1 cellular context compared by ENCODE assay signal in genomic region chr17:72518810-72519597, GRCh38.
TF ChIP-seq lines count a peak whose summit lies in the region.

No MANE protein-coding gene starts in this region.

TF ChIP-seq in HepG2, 621 proteins besides CTCF, POLR2A, EP300 and RAD21 (continued from another document and continues in another):
- TF ChIP-seq DZIP1 (CRISPR knock-in tag; IDR thresholded peaks at IDR 0.05), result 0 out of 2 replicates have a peak, but pooled peaks have one; percentile 65
- peak; percentile 80 for TF ChIP-seq ZNF12 (CRISPR knock-in tag; IDR thresholded peaks at IDR 0.05)
- TF ChIP-seq MXD1 (CRISPR knock-in tag; IDR thresholded peaks at IDR 0.05), result no peak
- no peak for TF ChIP-seq HCFC1 (IDR thresholded peaks at IDR 0.05; ENCODE audit: low read depth, low read length)
- peak; percentile 93 for TF ChIP-seq HDAC1 (CRISPR knock-in tag; IDR thresholded peaks at IDR 0.05)
- no peak for TF ChIP-seq TOPORS (CRISPR knock-in tag; IDR thresholded peaks at IDR 0.05)
- no peak for TF ChIP-seq TMF1 (CRISPR knock-in tag; IDR thresholded peaks at IDR 0.05; ENCODE audit: low read depth)
- TF ChIP-seq SMAD9 (CRISPR knock-in tag; IDR thresholded peaks at IDR 0.05), result 0 out of 2 replicates have a peak, but pooled peaks have one; percentile 69
- TF ChIP-seq, protein P1, sequence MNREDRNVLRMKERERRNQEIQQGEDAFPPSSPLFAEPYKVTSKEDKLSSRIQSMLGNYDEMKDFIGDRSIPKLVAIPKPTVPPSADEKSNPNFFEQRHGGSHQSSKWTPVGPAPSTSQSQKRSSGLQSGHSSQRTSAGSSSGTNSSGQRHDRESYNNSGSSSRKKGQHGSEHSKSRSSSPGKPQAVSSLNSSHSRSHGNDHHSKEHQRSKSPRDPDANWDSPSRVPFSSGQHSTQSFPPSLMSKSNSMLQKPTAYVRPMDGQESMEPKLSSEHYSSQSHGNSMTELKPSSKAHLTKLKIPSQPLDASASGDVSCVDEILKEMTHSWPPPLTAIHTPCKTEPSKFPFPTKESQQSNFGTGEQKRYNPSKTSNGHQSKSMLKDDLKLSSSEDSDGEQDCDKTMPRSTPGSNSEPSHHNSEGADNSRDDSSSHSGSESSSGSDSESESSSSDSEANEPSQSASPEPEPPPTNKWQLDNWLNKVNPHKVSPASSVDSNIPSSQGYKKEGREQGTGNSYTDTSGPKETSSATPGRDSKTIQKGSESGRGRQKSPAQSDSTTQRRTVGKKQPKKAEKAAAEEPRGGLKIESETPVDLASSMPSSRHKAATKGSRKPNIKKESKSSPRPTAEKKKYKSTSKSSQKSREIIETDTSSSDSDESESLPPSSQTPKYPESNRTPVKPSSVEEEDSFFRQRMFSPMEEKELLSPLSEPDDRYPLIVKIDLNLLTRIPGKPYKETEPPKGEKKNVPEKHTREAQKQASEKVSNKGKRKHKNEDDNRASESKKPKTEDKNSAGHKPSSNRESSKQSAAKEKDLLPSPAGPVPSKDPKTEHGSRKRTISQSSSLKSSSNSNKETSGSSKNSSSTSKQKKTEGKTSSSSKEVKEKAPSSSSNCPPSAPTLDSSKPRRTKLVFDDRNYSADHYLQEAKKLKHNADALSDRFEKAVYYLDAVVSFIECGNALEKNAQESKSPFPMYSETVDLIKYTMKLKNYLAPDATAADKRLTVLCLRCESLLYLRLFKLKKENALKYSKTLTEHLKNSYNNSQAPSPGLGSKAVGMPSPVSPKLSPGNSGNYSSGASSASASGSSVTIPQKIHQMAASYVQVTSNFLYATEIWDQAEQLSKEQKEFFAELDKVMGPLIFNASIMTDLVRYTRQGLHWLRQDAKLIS (CRISPR knock-in tag; IDR thresholded peaks at IDR 0.05), result no peak
- TF ChIP-seq, protein P2, sequence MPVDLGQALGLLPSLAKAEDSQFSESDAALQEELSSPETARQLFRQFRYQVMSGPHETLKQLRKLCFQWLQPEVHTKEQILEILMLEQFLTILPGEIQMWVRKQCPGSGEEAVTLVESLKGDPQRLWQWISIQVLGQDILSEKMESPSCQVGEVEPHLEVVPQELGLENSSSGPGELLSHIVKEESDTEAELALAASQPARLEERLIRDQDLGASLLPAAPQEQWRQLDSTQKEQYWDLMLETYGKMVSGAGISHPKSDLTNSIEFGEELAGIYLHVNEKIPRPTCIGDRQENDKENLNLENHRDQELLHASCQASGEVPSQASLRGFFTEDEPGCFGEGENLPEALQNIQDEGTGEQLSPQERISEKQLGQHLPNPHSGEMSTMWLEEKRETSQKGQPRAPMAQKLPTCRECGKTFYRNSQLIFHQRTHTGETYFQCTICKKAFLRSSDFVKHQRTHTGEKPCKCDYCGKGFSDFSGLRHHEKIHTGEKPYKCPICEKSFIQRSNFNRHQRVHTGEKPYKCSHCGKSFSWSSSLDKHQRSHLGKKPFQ (CRISPR knock-in tag; IDR thresholded peaks at IDR 0.05; ENCODE audit: insufficient replicate concordance), result peak; percentile 81
- TF ChIP-seq NFE2 (CRISPR knock-in tag; IDR thresholded peaks at IDR 0.05), result no peak
- TF ChIP-seq ZNF768 (CRISPR knock-in tag; IDR thresholded peaks at IDR 0.05), result peak; percentile 58; the same call in 1 of the 2 replicates
- TF ChIP-seq ATF7 (IDR thresholded peaks at IDR 0.05), result no peak
- TF ChIP-seq ATF7 (CRISPR knock-in tag; IDR thresholded peaks at IDR 0.05), result peak; percentile 54; the same call in 1 of the 2 replicates
- TF ChIP-seq MBNL3 (CRISPR knock-in tag; conservative IDR thresholded peaks at IDR 0.05), result no peak
- TF ChIP-seq ZNF777 (CRISPR knock-in tag; IDR thresholded peaks at IDR 0.05), result peak; percentile 79
- no peak for TF ChIP-seq EHMT2 (IDR thresholded peaks at IDR 0.05; ENCODE audit: borderline replicate concordance, low read depth, low read length)
- no peak; the same call in 1 of the 2 replicates for TF ChIP-seq AKNA (CRISPR knock-in tag; IDR thresholded peaks at IDR 0.05; ENCODE audit: borderline replicate concordance)
- TF ChIP-seq ZNF333 (CRISPR knock-in tag; IDR thresholded peaks at IDR 0.05; ENCODE audit: borderline replicate concordance), result no peak
- peak; percentile 70; the same call in 1 of the 2 replicates for TF ChIP-seq ARID4A (CRISPR knock-in tag; IDR thresholded peaks at IDR 0.05; ENCODE audit: borderline replicate concordance)
- TF ChIP-seq AHR (CRISPR knock-in tag; IDR thresholded peaks at IDR 0.05), result no peak; the same call in none of the 2 replicates
- TF ChIP-seq, protein P3, sequence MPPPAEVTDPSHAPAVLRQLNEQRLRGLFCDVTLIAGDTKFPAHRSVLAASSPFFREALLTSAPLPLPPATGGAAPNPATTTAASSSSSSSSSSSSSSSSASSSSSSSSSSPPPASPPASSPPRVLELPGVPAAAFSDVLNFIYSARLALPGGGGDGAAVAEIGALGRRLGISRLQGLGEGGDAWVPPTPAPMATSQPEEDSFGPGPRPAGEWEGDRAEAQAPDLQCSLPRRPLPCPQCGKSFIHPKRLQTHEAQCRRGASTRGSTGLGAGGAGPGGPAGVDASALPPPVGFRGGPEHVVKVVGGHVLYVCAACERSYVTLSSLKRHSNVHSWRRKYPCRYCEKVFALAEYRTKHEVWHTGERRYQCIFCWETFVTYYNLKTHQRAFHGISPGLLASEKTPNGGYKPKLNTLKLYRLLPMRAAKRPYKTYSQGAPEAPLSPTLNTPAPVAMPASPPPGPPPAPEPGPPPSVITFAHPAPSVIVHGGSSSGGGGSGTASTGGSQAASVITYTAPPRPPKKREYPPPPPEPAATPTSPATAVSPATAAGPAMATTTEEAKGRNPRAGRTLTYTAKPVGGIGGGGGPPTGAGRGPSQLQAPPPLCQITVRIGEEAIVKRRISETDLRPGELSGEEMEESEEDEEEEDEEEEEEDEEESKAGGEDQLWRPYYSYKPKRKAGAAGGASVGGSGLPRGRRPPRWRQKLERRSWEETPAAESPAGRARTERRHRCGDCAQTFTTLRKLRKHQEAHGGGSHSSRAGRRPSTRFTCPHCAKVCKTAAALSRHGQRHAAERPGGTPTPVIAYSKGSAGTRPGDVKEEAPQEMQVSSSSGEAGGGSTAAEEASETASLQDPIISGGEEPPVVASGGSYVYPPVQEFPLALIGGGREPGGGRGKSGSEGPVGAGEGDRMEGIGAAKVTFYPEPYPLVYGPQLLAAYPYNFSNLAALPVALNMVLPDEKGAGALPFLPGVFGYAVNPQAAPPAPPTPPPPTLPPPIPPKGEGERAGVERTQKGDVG (CRISPR knock-in tag; IDR thresholded peaks at IDR 0.05; ENCODE audit: borderline replicate concordance), result peak; percentile 68; the same call in 1 of the 2 replicates
- TF ChIP-seq ZNF230 (CRISPR knock-in tag; IDR thresholded peaks at IDR 0.05), result peak; percentile 48; the same call in 1 of the 2 replicates
- no peak for TF ChIP-seq NONO (IDR thresholded peaks at IDR 0.05)
- peak; percentile 72; the same call in 1 of the 2 replicates for TF ChIP-seq NONO (CRISPR knock-in tag; conservative IDR thresholded peaks at IDR 0.05)
- TF ChIP-seq TBX3 (IDR thresholded peaks at IDR 0.05; ENCODE audit: borderline replicate concordance), result peak; percentile 79
- TF ChIP-seq ZNF781 (CRISPR knock-in tag; IDR thresholded peaks at IDR 0.05; ENCODE audit: borderline replicate concordance, not compliant biosample characterization), result peak; percentile 31
- TF ChIP-seq ZBED4 (CRISPR knock-in tag; IDR thresholded peaks at IDR 0.05; ENCODE audit: borderline replicate concordance), result no peak
